Comparison of ENCODE assay signal across 8 cellular contexts in genomic region chr1:198776602-198777029, GRCh38.
A peak's percentile ranks its signal among the peaks of the same experiment; 100 is the strongest.
DNase-seq lines count a peak whose midpoint lies in the region; ATAC-seq and TF ChIP-seq lines count a peak whose summit lies in the region.

No MANE protein-coding gene starts in this region.

- TF ChIP-seq CTCF in heart left ventricle (IDR thresholded peaks at IDR 0.05) = no peak

- ATAC-seq in HG02678 (IDR thresholded peaks at IDR 0.05; ENCODE audit: unreplicated experiment) (peak; percentile 68), T-helper 17 cell (peak; percentile 32), heart left ventricle (peak; percentile 91 to 98 (median 95)), HG03521 (IDR thresholded peaks at IDR 0.05; ENCODE audit: unreplicated experiment) (no peak)

- 54 to 71% (median 65%) methylated on average over 4 of the region's 4 CpGs for WGBS in heart left ventricle, 4 donors

- H3K27ac Mint-ChIP-seq in T-helper 17 cell = no peak overlapping the region
- H3K27ac Mint-ChIP-seq in activated CD4-positive, alpha-beta memory T cell treated with anti-CD3 and anti-CD28 coated beads for 36 hours = no peak overlapping the region

- H3K9me3 ChIP-seq in T-helper 17 cell (ENCODE audit: control insufficient read depth, low read length, poor library complexity, severe bottlenecking) (no peaks in the 10 kb centered on the region), heart left ventricle (no peaks in the 10 kb centered on the region)

- H3K4me1 ChIP-seq in heart left ventricle = peaks cover 0 to 40% (median 0%) of the 10 kb centered on the region in 12 donors

- H3K4me3 Mint-ChIP-seq in T-helper 17 cell = no peak overlapping the region
- H3K4me3 Mint-ChIP-seq in activated CD4-positive, alpha-beta memory T cell treated with anti-CD3 and anti-CD28 coated beads for 36 hours = no peak overlapping the region

- peaks cover 5% of the 10 kb centered on the region for H3K27me3 Mint-ChIP-seq in T-helper 17 cell
- H3K27me3 Mint-ChIP-seq in activated CD4-positive, alpha-beta memory T cell treated with anti-CD3 and anti-CD28 coated beads for 36 hours = no peaks in the 10 kb centered on the region

- H3K4me1 Mint-ChIP-seq in T-helper 17 cell = no peaks in the 10 kb centered on the region
- H3K4me1 Mint-ChIP-seq in activated CD4-positive, alpha-beta memory T cell treated with anti-CD3 and anti-CD28 coated beads for 36 hours (ENCODE audit: low read depth) = peaks cover 3% of the 10 kb centered on the region

- intact Hi-C loops in heart left ventricle (cut with DNase I) = loop anchor here in 6 of 10 donors (5.0 to 10.0 kb wide), 3 partner anchors 158 to 468 kb away; no protein-coding TSS in a partner anchor
- intact Hi-C loops in activated CD4-positive, alpha-beta memory T cell treated with anti-CD3 and anti-CD28 coated beads for 36 hours (cut with micrococcal nuclease) = no loop called here

- TF ChIP-seq POLR2A in heart left ventricle (IDR thresholded peaks at IDR 0.05) = no peak

- no peaks in the 10 kb centered on the region for H3K27me3 ChIP-seq in heart left ventricle

- no peaks in the 10 kb centered on the region for H3K36me3 Mint-ChIP-seq in T-helper 17 cell (ENCODE audit: low read depth)
- H3K36me3 Mint-ChIP-seq in activated CD4-positive, alpha-beta memory T cell treated with anti-CD3 and anti-CD28 coated beads for 36 hours = no peaks in the 10 kb centered on the region

- DNase-seq in T-helper 17 cell = no peak
- DNase-seq in heart left ventricle = peak; percentile 32 to 69 (median 57)
- peak; percentile 58 for DNase-seq in smooth muscle cell of the brain vasculature (ENCODE audit: low read depth, low spot score)
- no peak for DNase-seq in NCI-H128 (lab: John Stamatoyannopoulos, UW; ENCODE audit: unreplicated experiment)
- DNase-seq in activated CD4-positive, alpha-beta memory T cell treated with anti-CD3 and anti-CD28 coated beads for 36 hours = no peak
- no peak for DNase-seq in OCI-M2 (lab: John Stamatoyannopoulos, UW; ENCODE audit: unreplicated experiment)

- CTCF ChIA-PET in activated CD4-positive, alpha-beta memory T cell treated with anti-CD3 and anti-CD28 coated beads for 36 hours (lab: Charles Lee) = no interaction called here

- POLR2A ChIA-PET in activated CD4-positive, alpha-beta memory T cell treated with anti-CD3 and anti-CD28 coated beads for 36 hours (lab: Charles Lee) = no interaction called here

- H3K36me3 ChIP-seq in heart left ventricle = no peaks in the 10 kb centered on the region

- no peak overlapping the region for H3K4me3 ChIP-seq in heart left ventricle

- H3K27ac ChIP-seq in heart left ventricle = peak overlapping the region; percentile 3 to 88 (median 66)

- H3K9me3 Mint-ChIP-seq in activated CD4-positive, alpha-beta memory T cell treated with anti-CD3 and anti-CD28 coated beads for 36 hours = no peaks in the 10 kb centered on the region

Comparison
In these comparisons a context has a peak if more than half of its experiments do, and no peak if none do; other contexts are left out.
1. DNase-seq: peak in heart left ventricle (5 of 5) and smooth muscle cell of the brain vasculature (single experiment); none in T-helper 17 cell (0 of 3), NCI-H128 (single experiment), activated CD4-positive, alpha-beta memory T cell treated with anti-CD3 and anti-CD28 coated beads for 36 hours (single experiment) and OCI-M2 (single experiment).